19 cellular contexts compared by ENCODE assay signal in genomic region chr19:45123440-45123850, GRCh38. TPM values are rescaled to one million over a fixed set of nuclear protein-coding genes. Genes with fewer than 3 reads are reported as not detected.
DNase-seq lines count a peak whose midpoint lies in the region; TF ChIP-seq lines count a peak whose summit lies in the region.
"Had no signal": no experiment of that assay in that cellular context is flagged by ENCODE, and none has a peak within 500 bp of the region (broad histone marks: within the 10 kb centered on the region; RNA-seq: fewer than 3 reads in every experiment).

No MANE protein-coding gene starts in this region.

- TF ChIP-seq CTCF in choroid plexus epithelial cell (conservative IDR thresholded peaks at IDR 0.05; ENCODE audit: low read depth, low read length), result no peak

- no peak overlapping the region for H3K4me3 ChIP-seq in choroid plexus epithelial cell (ENCODE audit: low read depth, low read length)
- H3K4me3 ChIP-seq: colonic mucosa, upper lobe of right lung had no signal

- DNase-seq in DMS53 (lab: John Stamatoyannopoulos, UW) (peak; percentile 12), DMS53 treated with DMSO at 0.1 percent for 48 hours (lab: John Stamatoyannopoulos, UW; ENCODE audit: unreplicated experiment) (no peak), NCI-H82 (lab: John Stamatoyannopoulos, UW) (peak; percentile 90), choroid plexus epithelial cell (ENCODE audit: low read depth) (peak; percentile 13), renal cortical epithelial cell (ENCODE audit: low read depth) (peak; percentile 19), NCI-H446 treated with DMSO at 0.1 percent for 48 hours (lab: John Stamatoyannopoulos, UW) (no peak), AG08395 (ENCODE audit: low spot score) (no peak), SK-N-DZ (ENCODE audit: low spot score) (no peak)
- DNase-seq: 8988T; amygdala; CD4-positive, CD25-positive, alpha-beta regulatory T cell; colonic mucosa; immature natural killer cell; NCI-H1417; nephron progenitor cell; stimulated activated naive CD4-positive, alpha-beta T cell; T-cell; upper lobe of right lung had no signal

RNA-seq across cellular contexts. Expression of gene PPP1R37, which starts 30.5 kb away (rescaled TPM):
- total RNA-seq in renal cortical epithelial cell, result 35.6 and 37.1 TPM in 2 replicates
- 22.6 and 24.6 TPM in 2 replicates for polyA plus RNA-seq in SK-N-DZ (2014; cell fraction: cytosol; rRNA removed)
- 87.5 and 92.9 TPM in 2 replicates for polyA plus RNA-seq in SK-N-DZ (2014; cell fraction: nucleus; rRNA removed)

RNA-seq across cellular contexts. Expression of gene NKPD1, which starts 37.3 kb away (rescaled TPM):
- total RNA-seq in renal cortical epithelial cell, result 0.10 TPM in 1 of 2 replicates, not detected in the other
- polyA plus RNA-seq in SK-N-DZ (2014; cell fraction: cytosol; rRNA removed), result 0.09 TPM in 1 of 2 replicates, not detected in the other
- 0.71 and 0.88 TPM in 2 replicates for polyA plus RNA-seq in SK-N-DZ (2014; cell fraction: nucleus; rRNA removed)
- total RNA-seq: endothelial cell of umbilical vein, upper lobe of right lung had no signal

RNA-seq across cellular contexts. Expression of gene GEMIN7, which starts 44.4 kb away (rescaled TPM):
- 21.5 and 51.4 TPM in 2 replicates for total RNA-seq in renal cortical epithelial cell
- polyA plus RNA-seq in SK-N-DZ (2014; cell fraction: cytosol; rRNA removed), result 38.4 and 53.2 TPM in 2 replicates
- polyA plus RNA-seq in SK-N-DZ (2014; cell fraction: nucleus; rRNA removed), result 35.6 and 41.8 TPM in 2 replicates

RNA-seq across cellular contexts. Expression of gene ZNF296, which starts 47.2 kb away (rescaled TPM):
- 0.65 TPM in 1 of 2 replicates, not detected in the other for total RNA-seq in renal cortical epithelial cell
- 0.08 and 1.2 TPM in 2 replicates for polyA plus RNA-seq in SK-N-DZ (2014; cell fraction: cytosol; rRNA removed)
- polyA plus RNA-seq in SK-N-DZ (2014; cell fraction: nucleus; rRNA removed), result 1.1 and 1.8 TPM in 2 replicates

RNA-seq across cellular contexts. Expression of gene TRAPPC6A, which starts 54.6 kb away (rescaled TPM):
- 20.1 and 22.4 TPM in 2 replicates for total RNA-seq in renal cortical epithelial cell
- 54.8 and 79.2 TPM in 2 replicates for polyA plus RNA-seq in SK-N-DZ (2014; cell fraction: cytosol; rRNA removed)
- 44.0 and 72.4 TPM in 2 replicates for polyA plus RNA-seq in SK-N-DZ (2014; cell fraction: nucleus; rRNA removed)

Comparison
In these comparisons a context has a peak if more than half of its experiments do, and no peak if none do; other contexts are left out.
1. DNase-seq: peak in DMS53 (single experiment), NCI-H82 (single experiment), choroid plexus epithelial cell (single experiment) and renal cortical epithelial cell (single experiment); none in DMS53 treated with DMSO at 0.1 percent for 48 hours (single experiment), NCI-H446 treated with DMSO at 0.1 percent for 48 hours (single experiment), AG08395 (single experiment) and SK-N-DZ (single experiment).